Comparison of ENCODE assay signal across 8 cellular contexts in the genomic region with DNA sequence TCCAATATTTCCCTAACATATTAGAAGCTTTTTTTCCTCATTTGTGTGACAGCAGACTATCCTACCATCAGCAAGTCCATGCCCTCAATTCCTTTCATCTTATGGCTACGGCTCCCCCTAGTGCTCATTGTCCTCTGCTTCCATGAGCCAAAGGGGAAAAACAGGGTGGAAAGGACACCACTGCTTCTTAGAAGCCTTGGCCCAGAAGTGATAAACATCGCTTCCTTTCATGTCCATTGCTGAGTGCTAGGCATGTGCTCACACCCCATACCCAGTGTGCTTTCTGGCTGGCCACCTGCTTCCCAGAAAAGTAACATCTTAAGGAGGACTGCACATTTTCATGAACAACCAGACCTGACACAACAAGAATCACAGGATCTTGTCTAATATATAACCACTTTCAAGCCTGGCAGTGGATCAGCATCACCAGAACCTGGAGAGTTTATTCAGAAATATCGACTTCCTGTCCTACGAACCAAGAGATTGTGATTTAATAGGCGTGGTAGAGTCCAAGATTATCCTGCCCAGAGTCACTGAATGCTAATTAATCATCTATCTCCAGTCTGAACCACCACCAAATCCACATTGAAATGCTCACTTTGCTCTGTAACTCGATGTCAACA.
DNase-seq lines count a peak whose midpoint lies in the region; ATAC-seq and TF ChIP-seq lines count a peak whose summit lies in the region.

No MANE protein-coding gene starts in this region.

- no peaks in the 10 kb centered on the region for H3K9me3 ChIP-seq in heart right ventricle
- no peaks in the 10 kb centered on the region for H3K9me3 ChIP-seq in CD4-positive, alpha-beta memory T cell (ENCODE audit: control insufficient read depth in 1 of 2, low read length in 2 of 2)

- 45 to 50% methylated on average over 6 of the region's 6 CpGs for WGBS in heart right ventricle, 2 donors

- CTCF ChIA-PET in CD4-positive, alpha-beta memory T cell (lab: Charles Lee; ENCODE audit: partially characterized antibody): no interaction called here

- no peak overlapping the region for H3K27ac ChIP-seq in heart right ventricle
- H3K27ac ChIP-seq in CD4-positive, alpha-beta memory T cell (ENCODE audit: low read depth, low read length): no peak overlapping the region

- POLR2A ChIA-PET in CD4-positive, alpha-beta memory T cell (lab: Charles Lee; ENCODE audit: partially characterized antibody): no interaction called here

- H3K27me3 ChIP-seq in heart right ventricle: no peaks in the 10 kb centered on the region
- no peaks in the 10 kb centered on the region for H3K27me3 ChIP-seq in CD4-positive, alpha-beta memory T cell (ENCODE audit: insufficient read depth, low read length)

- no peaks in the 10 kb centered on the region for H3K27me3 Mint-ChIP-seq in CD4-positive, alpha-beta memory T cell

- H3K36me3 ChIP-seq in heart right ventricle: no peaks in the 10 kb centered on the region
- H3K36me3 ChIP-seq in CD4-positive, alpha-beta memory T cell (ENCODE audit: insufficient read depth, low read length): no peaks in the 10 kb centered on the region

- TF ChIP-seq CTCF in LNCAP (IDR thresholded peaks at IDR 0.05) (peak; percentile 43; the same call in 1 of the 2 replicates), heart right ventricle (IDR thresholded peaks at IDR 0.05) (peak; percentile 34 to 69 (median 57))

- intact Hi-C loops in heart right ventricle (cut with DNase I): loop anchor here in 7 of 10 donors (5.0 to 10.0 kb wide), 7 partner anchors 400 to 1548 kb away; no protein-coding TSS in a partner anchor
- intact Hi-C loops in CD4-positive, alpha-beta memory T cell (cut with micrococcal nuclease): no loop called here

- H3K9me3 Mint-ChIP-seq in CD4-positive, alpha-beta memory T cell: peaks cover 4 to 34% (median 14%) of the 10 kb centered on the region in 8 donors

- ATAC-seq in GM18502 (IDR thresholded peaks at IDR 0.05; ENCODE audit: poor library complexity, unreplicated experiment) (peak; percentile 63), heart right ventricle (peak in 4 of 8 donors; percentile 49 to 58 (median 58))

- H3K4me3 ChIP-seq in heart right ventricle (no peak overlapping the region), skeletal muscle cell (ENCODE audit: low read depth, low read length) (no peak overlapping the region)
- H3K4me3 ChIP-seq in CD4-positive, alpha-beta memory T cell (ENCODE audit: low read length in 2 of 2): no peak overlapping the region

- no peaks in the 10 kb centered on the region for H3K4me1 ChIP-seq in heart right ventricle
- no peaks in the 10 kb centered on the region for H3K4me1 ChIP-seq in CD4-positive, alpha-beta memory T cell (ENCODE audit: insufficient read depth, low read length)

- H3K27ac Mint-ChIP-seq in CD4-positive, alpha-beta memory T cell: no peak overlapping the region

- DNase-seq in AML-193 (lab: John Stamatoyannopoulos, UW): peak; percentile 41 to 45
- peak; percentile 28 for DNase-seq in T1000 (lab: John Stamatoyannopoulos, UW)
- DNase-seq in heart right ventricle: peak in 1 of 2 donors; percentile 38
- peak; percentile 16 for DNase-seq in skeletal muscle cell (ENCODE audit: low read depth)
- no peak for DNase-seq in CD4-positive, alpha-beta memory T cell
- no peak for DNase-seq in activated effector memory CD4-positive, alpha-beta T cell treated with anti-CD3 and anti-CD28 coated beads, Interleukin-2, amount 50 U/mL, for 16 hours

- H3K4me1 Mint-ChIP-seq in CD4-positive, alpha-beta memory T cell: no peaks in the 10 kb centered on the region

- H3K36me3 Mint-ChIP-seq in CD4-positive, alpha-beta memory T cell: no peaks in the 10 kb centered on the region

- no peak overlapping the region for H3K4me3 Mint-ChIP-seq in CD4-positive, alpha-beta memory T cell

Comparison
In these comparisons a context has a peak if more than half of its experiments do, and no peak if none do; other contexts are left out.
1. DNase-seq: peak in AML-193 (2 of 2), T1000 (single experiment) and skeletal muscle cell (single experiment); none in CD4-positive, alpha-beta memory T cell (0 of 5) and activated effector memory CD4-positive, alpha-beta T cell treated with anti-CD3 and anti-CD28 coated beads, Interleukin-2, amount 50 U/mL, for 16 hours (single experiment).